ENCODE assay signal across 10 cellular contexts in genomic region chrX:39158801-39159657, GRCh38.
DNase-seq lines count a peak whose midpoint lies in the region; ATAC-seq and TF ChIP-seq lines count a peak whose summit lies in the region.
"Had no signal": no experiment of that assay in that cellular context is flagged by ENCODE, and none has a peak within 500 bp of the region (broad histone marks: within the 10 kb centered on the region; RNA-seq: fewer than 3 reads in every experiment).

No MANE protein-coding gene starts in this region.

- no peak for ATAC-seq in GM21367 (IDR thresholded peaks at IDR 0.05; ENCODE audit: unreplicated experiment)
- ATAC-seq in GM21526 (IDR thresholded peaks at IDR 0.05; ENCODE audit: low FRiP score, unreplicated experiment), result no peak
- ATAC-seq: body of pancreas had no signal

- DNase-seq in A172 (ENCODE audit: low spot score) (peak; percentile 57), H4 (ENCODE audit: low spot score) (peak; percentile 91), NCI-H2227 treated with DMSO at 0.1 percent for 48 hours (lab: John Stamatoyannopoulos, UW) (peak; percentile 97), cardiac fibroblast (ENCODE audit: low read depth in 2 of 2) (peak; percentile 14 to 33), GM03348 (ENCODE audit: low spot score) (no peak), globus pallidus (ENCODE audit: low spot score) (no peak)
- DNase-seq: sigmoid colon had no signal

- TF ChIP-seq CTCF in cardiac fibroblast (IDR thresholded peaks at IDR 0.05; ENCODE audit: low read depth, low read length), result no peak

- no peak overlapping the region for H3K4me3 ChIP-seq in cardiac fibroblast (replicated peaks in 1 of 2; ENCODE audit: low read depth in 2 of 2, low read length in 2 of 2)
- H3K4me3 ChIP-seq: body of pancreas, sigmoid colon had no signal

Comparison
In these comparisons a context has a peak if more than half of its experiments do, and no peak if none do; other contexts are left out.
1. DNase-seq: peak in A172 (single experiment), H4 (single experiment), NCI-H2227 treated with DMSO at 0.1 percent for 48 hours (single experiment) and cardiac fibroblast (2 of 2); none in GM03348 (single experiment) and globus pallidus (single experiment).